In genomic region chr13:24365191-24365590, GRCh38 we compare ENCODE assay signal across 5 cellular contexts. TPM values are rescaled to one million over a fixed set of nuclear protein-coding genes. Genes with fewer than 3 reads are reported as not detected.
"Had no signal": no experiment of that assay in that cellular context is flagged by ENCODE, and none has a peak within 500 bp of the region (broad histone marks: within the 10 kb centered on the region; RNA-seq: fewer than 3 reads in every experiment).

No MANE protein-coding gene starts in this region.

- H3K27ac Mint-ChIP-seq: IgD-negative memory B cell had no signal

- H3K9me3 Mint-ChIP-seq: IgD-negative memory B cell had no signal

- H3K36me3 Mint-ChIP-seq: IgD-negative memory B cell had no signal

- H3K27ac ChIP-seq: HL-60 had no signal

- H3K4me3 Mint-ChIP-seq: IgD-negative memory B cell had no signal

- H3K4me1 Mint-ChIP-seq: IgD-negative memory B cell had no signal

- DNase-seq: IMR-90 had no signal

- H3K27me3 Mint-ChIP-seq: IgD-negative memory B cell had no signal

- H3K4me3 ChIP-seq: K562 had no signal

RNA-seq across cellular contexts. Expression of gene C1QTNF9, which starts 55.8 kb away (rescaled TPM):
- total RNA-seq: HepG2, K562 had no signal
- polyA plus RNA-seq: HepG2, IgD-negative memory B cell, K562 had no signal
